Comparison of ENCODE assay signal across 8 cellular contexts in the genomic region with DNA sequence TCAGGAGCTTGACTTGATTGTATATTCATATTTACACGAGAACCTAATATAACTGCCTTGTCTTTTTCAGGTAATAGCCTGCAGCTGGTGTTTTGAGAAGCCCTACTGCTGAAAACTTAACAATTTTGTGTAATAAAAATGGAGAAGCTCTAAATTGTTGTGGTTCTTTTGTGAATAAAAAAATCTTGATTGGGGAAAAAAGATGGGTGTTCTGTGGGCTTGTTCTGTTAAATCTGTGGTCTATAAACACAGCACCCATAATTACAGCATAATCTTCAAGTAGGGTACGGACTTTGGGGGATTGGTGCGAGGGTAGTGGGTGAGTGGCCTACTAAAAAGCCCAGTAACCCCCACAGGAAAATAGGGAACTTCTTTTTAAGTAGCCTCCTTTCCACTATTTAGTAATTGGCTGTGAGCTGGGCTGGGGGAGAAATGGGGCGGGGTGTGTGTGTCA. TPM values are rescaled to one million over a fixed set of nuclear protein-coding genes. Genes with fewer than 3 reads are reported as not detected.
DNase-seq lines count a peak whose midpoint lies in the region; ATAC-seq and TF ChIP-seq lines count a peak whose summit lies in the region.

No MANE protein-coding gene starts in this region.

- H3K4me3 Mint-ChIP-seq in stimulated activated naive CD8-positive, alpha-beta T cell treated with anti-CD3 and anti-CD28 coated beads, Interleukin-15, Interleukin-2, amounts not matched to agents 100 ng/mL and 50 ng/mL, for 24 hours = no peak overlapping the region
- no peak overlapping the region for H3K4me3 Mint-ChIP-seq in activated B cell treated with CpG ODN at 0.5 μM for 24 hours

- peak overlapping the region; percentile 84 to 100 (median 99) for H3K27ac ChIP-seq in right lobe of liver
- no peak overlapping the region for H3K27ac ChIP-seq in SJCRH30

- H3K4me1 ChIP-seq in right lobe of liver = peaks cover 0 to 36% (median 0%) of the 10 kb centered on the region in 4 donors
- peaks cover 12% of the 10 kb centered on the region; the same call in 1 of the 2 replicates for H3K4me1 ChIP-seq in SJCRH30

- H3K9me3 ChIP-seq in right lobe of liver (no peaks in the 10 kb centered on the region), SJCRH30 (replicated peaks) (no peaks in the 10 kb centered on the region)

- intact Hi-C loops in activated B cell treated with CpG ODN at 0.5 μM for 24 hours (cut with micrococcal nuclease) (loop anchor here (2.0 kb wide), 1 partner anchor 34 kb away; no protein-coding TSS in a partner anchor), right lobe of liver (cut with DNase I) (no loop called here)

- H3K36me3 ChIP-seq in right lobe of liver (peaks cover 13 to 49% (median 33%) of the 10 kb centered on the region in 4 donors), SJCRH30 (peaks cover 50% of the 10 kb centered on the region)

- H3K27me3 ChIP-seq in right lobe of liver (no peaks in the 10 kb centered on the region), SJCRH30 (no peaks in the 10 kb centered on the region)

- TF ChIP-seq POLR2A in right lobe of liver (IDR thresholded peaks at IDR 0.05) = no peak

- no peaks in the 10 kb centered on the region for H3K9me3 Mint-ChIP-seq in stimulated activated naive CD8-positive, alpha-beta T cell treated with anti-CD3 and anti-CD28 coated beads, Interleukin-15, Interleukin-2, amounts not matched to agents 100 ng/mL and 50 ng/mL, for 24 hours
- no peaks in the 10 kb centered on the region for H3K9me3 Mint-ChIP-seq in activated B cell treated with CpG ODN at 0.5 μM for 24 hours

- CTCF ChIA-PET in activated B cell treated with CpG ODN at 0.5 μM for 24 hours (lab: Charles Lee) = interaction anchor here (0.8 to 16.7 kb wide), 7 partner anchors 19 to 190 kb away, joined by 3 to 289 read pairs (median 4); a partner anchor contains a TSS

- peak overlapping the region; percentile 80 for H3K27ac Mint-ChIP-seq in stimulated activated naive CD8-positive, alpha-beta T cell treated with anti-CD3 and anti-CD28 coated beads, Interleukin-15, Interleukin-2, amounts not matched to agents 100 ng/mL and 50 ng/mL, for 24 hours
- H3K27ac Mint-ChIP-seq in activated B cell treated with CpG ODN at 0.5 μM for 24 hours = peak overlapping the region; percentile 84

- no peaks in the 10 kb centered on the region for H3K27me3 Mint-ChIP-seq in stimulated activated naive CD8-positive, alpha-beta T cell treated with anti-CD3 and anti-CD28 coated beads, Interleukin-15, Interleukin-2, amounts not matched to agents 100 ng/mL and 50 ng/mL, for 24 hours
- H3K27me3 Mint-ChIP-seq in activated B cell treated with CpG ODN at 0.5 μM for 24 hours = no peaks in the 10 kb centered on the region

- no peak for DNase-seq in stimulated activated naive CD8-positive, alpha-beta T cell treated with anti-CD3 and anti-CD28 coated beads, Interleukin-15, Interleukin-2, amounts not matched to agents 100 U/mL and 50 U/mL, for 24 hours
- DNase-seq in activated B cell treated with CpG ODN at 0.5 μM for 24 hours = no peak
- peak in 1 of 3 donors; percentile 53 for DNase-seq in right lobe of liver
- DNase-seq in SJCRH30 = no peak
- no peak for DNase-seq in dermis blood vessel endothelial cell

- H3K4me3 ChIP-seq in right lobe of liver = no peak overlapping the region
- no peak overlapping the region for H3K4me3 ChIP-seq in SJCRH30

- TF ChIP-seq CTCF in activated B cell treated with CpG ODN at 0.5 μM for 24 hours (IDR thresholded peaks at IDR 0.05) = no peak
- TF ChIP-seq CTCF in right lobe of liver (IDR thresholded peaks at IDR 0.05) = no peak

- no peaks in the 10 kb centered on the region for H3K36me3 Mint-ChIP-seq in stimulated activated naive CD8-positive, alpha-beta T cell treated with anti-CD3 and anti-CD28 coated beads, Interleukin-15, Interleukin-2, amounts not matched to agents 100 ng/mL and 50 ng/mL, for 24 hours (ENCODE audit: low read depth)
- H3K36me3 Mint-ChIP-seq in activated B cell treated with CpG ODN at 0.5 μM for 24 hours (ENCODE audit: low read depth) = peaks cover 39% of the 10 kb centered on the region

- POLR2A ChIA-PET in activated B cell treated with CpG ODN at 0.5 μM for 24 hours (lab: Charles Lee) = interaction anchor here (0.9 to 26.3 kb wide), 26 partner anchors 11 to 728 kb away, joined by 3 to 3752 read pairs (median 7); a partner anchor contains a TSS

- ATAC-seq in stimulated activated naive CD8-positive, alpha-beta T cell treated with anti-CD3 and anti-CD28 coated beads, Interleukin-15, Interleukin-2, amounts not matched to agents 100 U/mL and 50 U/mL, for 24 hours = no peak
- no peak for ATAC-seq in activated B cell treated with CpG ODN at 0.5 μM for 24 hours (ENCODE audit: low read depth)
- ATAC-seq in right lobe of liver = no peak
- no peak for ATAC-seq in GM18858 (IDR thresholded peaks at IDR 0.05; ENCODE audit: unreplicated experiment)
- no peak for ATAC-seq in GM18511 (IDR thresholded peaks at IDR 0.05; ENCODE audit: unreplicated experiment)

- peaks cover 53% of the 10 kb centered on the region for H3K4me1 Mint-ChIP-seq in stimulated activated naive CD8-positive, alpha-beta T cell treated with anti-CD3 and anti-CD28 coated beads, Interleukin-15, Interleukin-2, amounts not matched to agents 100 ng/mL and 50 ng/mL, for 24 hours (ENCODE audit: low read depth)
- H3K4me1 Mint-ChIP-seq in activated B cell treated with CpG ODN at 0.5 μM for 24 hours = peaks cover 62% of the 10 kb centered on the region

- WGBS in right lobe of liver (ENCODE audit: insufficient coverage, low coverage, low lambda C conversion rate, missing lambda C conversion rate) = 34% methylated on average over 3 of the region's 4 CpGs

RNA-seq across cellular contexts. Expression of a gene that starts 7.5 kb away (rescaled TPM):
- total RNA-seq in activated B cell treated with CpG ODN at 0.5 μM for 24 hours (12,540 and 18,961 TPM in 2 replicates), right lobe of liver (1,000 to 10,000 TPM; 2,716 to 5,163 (median 3,933) TPM), dermis blood vessel endothelial cell (2,930 and 8,332 TPM in 2 replicates)
- 496 and 686 TPM in 2 replicates for total RNA-seq in SJCRH30 (2014; rRNA removed; shearing (Covaris generic))

RNA-seq across cellular contexts. Expression of a gene that starts 18.5 kb away (rescaled TPM):
- total RNA-seq in activated B cell treated with CpG ODN at 0.5 μM for 24 hours (70.0 and 75.7 TPM in 2 replicates), right lobe of liver (10 to 100 TPM; 51.3 to 82.3 (median 57.0) TPM), dermis blood vessel endothelial cell (67.4 and 71.3 TPM in 2 replicates)
- total RNA-seq in SJCRH30 (2014; rRNA removed; shearing (Covaris generic)) = 39.1 and 41.8 TPM in 2 replicates

RNA-seq across cellular contexts. Expression of a gene that starts 51.8 kb away (rescaled TPM):
- total RNA-seq in activated B cell treated with CpG ODN at 0.5 μM for 24 hours (25.0 and 25.3 TPM in 2 replicates), right lobe of liver (10 to 100 TPM; 26.6 to 94.1 (median 46.8) TPM), dermis blood vessel endothelial cell (31.1 and 48.2 TPM in 2 replicates)
- 13.2 and 17.2 TPM in 2 replicates for total RNA-seq in SJCRH30 (2014; rRNA removed; shearing (Covaris generic))
